Comparison of ENCODE assay signal across 8 cellular contexts in genomic region chr5:179858241-179858585, GRCh38. TPM values are rescaled to one million over a fixed set of nuclear protein-coding genes. Genes with fewer than 3 reads are reported as not detected.
DNase-seq lines count a peak whose midpoint lies in the region; ATAC-seq lines count a peak whose summit lies in the region.

No MANE protein-coding gene starts in this region.

- no peak overlapping the region for H3K18ac ChIP-seq in trophoblast cell (ENCODE audit: low read length)

- H2BK5ac ChIP-seq in trophoblast cell (ENCODE audit: low read depth, low read length, poor library complexity), result no peak overlapping the region

- DNase-seq in stimulated activated CD4-positive, alpha-beta T cell treated with anti-CD3 and anti-CD28 coated beads, Interleukin-15, amount 100 ng/mL, for 48 hours (ENCODE audit: low read depth in 2 of 2), result peak; percentile 18 to 43
- no peak for DNase-seq in stimulated activated CD4-positive, alpha-beta T cell treated with anti-CD3 and anti-CD28 coated beads, Interleukin-4, amount 100 ng/mL, for 24 hours
- peak; percentile 78 for DNase-seq in NCI-H69 (lab: John Stamatoyannopoulos, UW)
- DNase-seq in activated T-helper 2 cell treated with anti-CD3 and anti-CD28 coated beads, Interferon-gamma antibody, Interleukin-2, Interleukin-4, amounts not matched to agents 10 μg/mL and 5 μg/mL and 100 μg/mL, durations not matched to agents 14 hours and 24 hours and 36 hours (ENCODE audit: low spot score), result peak; percentile 44
- peak; percentile 42 for DNase-seq in glomerular visceral epithelial cell (ENCODE audit: extremely low spot score)
- peak in 1 of 2 donors; percentile 51 for DNase-seq in trophoblast cell
- DNase-seq in GDM1 (lab: John Stamatoyannopoulos, UW), result no peak

- H3K23ac ChIP-seq in trophoblast cell (ENCODE audit: low read length), result no peak overlapping the region

- peak overlapping the region; percentile 74 for H3K27ac Mint-ChIP-seq in activated T-helper 2 cell treated with anti-CD3 and anti-CD28 coated beads, Interferon-gamma antibody, Interleukin-2, Interleukin-4, amounts not matched to agents 10 μg/mL and 5 μg/mL and 100 μg/mL, durations not matched to agents 14 hours and 24 hours and 36 hours

- no peak overlapping the region for H2BK120ac ChIP-seq in trophoblast cell (ENCODE audit: insufficient read depth, low read length, poor library complexity)

- peaks cover 4% of the 10 kb centered on the region for H3K79me1 ChIP-seq in trophoblast cell (ENCODE audit: low read length)

- no peak overlapping the region for H3K4ac ChIP-seq in trophoblast cell (ENCODE audit: low read depth, low read length)

- peak overlapping the region; percentile 16 for H3K14ac ChIP-seq in trophoblast cell (ENCODE audit: low read length)

- peak overlapping the region; percentile 2 for H3K9ac ChIP-seq in trophoblast cell (ENCODE audit: low read length)

- H4K12ac ChIP-seq in trophoblast cell (ENCODE audit: low read depth, low read length), result no peak overlapping the region

- peak; percentile 44 for ATAC-seq in HG02798 (IDR thresholded peaks at IDR 0.05; ENCODE audit: poor library complexity, unreplicated experiment)

- H2AFZ ChIP-seq in trophoblast cell (ENCODE audit: insufficient read depth, low read length, poor library complexity), result peak overlapping the region; percentile 87

- peak overlapping the region; percentile 77 for H3K4me2 ChIP-seq in trophoblast cell (ENCODE audit: low read length)

- H4K91ac ChIP-seq in trophoblast cell (ENCODE audit: low read depth, low read length), result no peak overlapping the region

- peaks cover 4% of the 10 kb centered on the region for H3K79me2 ChIP-seq in trophoblast cell (ENCODE audit: control insufficient read depth, insufficient read depth, low read length, poor library complexity)

- no peaks in the 10 kb centered on the region for H3K9me3 Mint-ChIP-seq in activated T-helper 2 cell treated with anti-CD3 and anti-CD28 coated beads, Interferon-gamma antibody, Interleukin-2, Interleukin-4, amounts not matched to agents 10 μg/mL and 5 μg/mL and 100 μg/mL, durations not matched to agents 14 hours and 24 hours and 36 hours

- peaks cover 9% of the 10 kb centered on the region for H3K4me1 Mint-ChIP-seq in activated T-helper 2 cell treated with anti-CD3 and anti-CD28 coated beads, Interferon-gamma antibody, Interleukin-2, Interleukin-4, amounts not matched to agents 10 μg/mL and 5 μg/mL and 100 μg/mL, durations not matched to agents 14 hours and 24 hours and 36 hours (ENCODE audit: low read depth)

- H4K8ac ChIP-seq in trophoblast cell (ENCODE audit: low read depth, low read length), result peak overlapping the region; percentile 57

- WGBS in trophoblast cell (ENCODE audit: extremely low coverage, insufficient coverage, insufficient read length), result no CpG with 5 or more reads among the region's 32 CpGs

- H3K4me1 ChIP-seq in trophoblast cell (ENCODE audit: control insufficient read depth in 1 of 2, insufficient read depth in 2 of 2, low read length in 2 of 2), result no peaks in the 10 kb centered on the region

- H2BK12ac ChIP-seq in trophoblast cell (ENCODE audit: low read length), result no peak overlapping the region

- H3K9me3 ChIP-seq in trophoblast cell (ENCODE audit: insufficient read depth, low read depth, low read length), result peaks cover 10% of the 10 kb centered on the region

- H3K36me3 ChIP-seq in trophoblast cell (ENCODE audit: control insufficient read depth in 1 of 2, insufficient read depth in 2 of 2, low read length in 2 of 2), result peaks cover 11 to 13% of the 10 kb centered on the region in 2 experiments

- intact Hi-C loops in activated T-helper 2 cell treated with anti-CD3 and anti-CD28 coated beads, Interferon-gamma antibody, Interleukin-2, Interleukin-4, amounts not matched to agents 10 μg/mL and 5 μg/mL and 100 μg/mL, durations not matched to agents 14 hours and 24 hours and 36 hours (cut with micrococcal nuclease), result loop anchor here (1.0 to 5.0 kb wide), 3 partner anchors 22 to 56 kb away; partner anchors contain the start of gene SQSTM1

- peaks cover 12% of the 10 kb centered on the region for H3K36me3 Mint-ChIP-seq in activated T-helper 2 cell treated with anti-CD3 and anti-CD28 coated beads, Interferon-gamma antibody, Interleukin-2, Interleukin-4, amounts not matched to agents 10 μg/mL and 5 μg/mL and 100 μg/mL, durations not matched to agents 14 hours and 24 hours and 36 hours (ENCODE audit: low read depth)

- peak overlapping the region; percentile 82 for H3K4me3 ChIP-seq in trophoblast cell (ENCODE audit: low read depth, low read length)

- H3K4me3 Mint-ChIP-seq in activated T-helper 2 cell treated with anti-CD3 and anti-CD28 coated beads, Interferon-gamma antibody, Interleukin-2, Interleukin-4, amounts not matched to agents 10 μg/mL and 5 μg/mL and 100 μg/mL, durations not matched to agents 14 hours and 24 hours and 36 hours (ENCODE audit: low read depth), result peak overlapping the region; percentile 96

- no peak overlapping the region for H3K27ac ChIP-seq in trophoblast cell (ENCODE audit: low read depth, low read length)

- no peaks in the 10 kb centered on the region for H3K27me3 Mint-ChIP-seq in activated T-helper 2 cell treated with anti-CD3 and anti-CD28 coated beads, Interferon-gamma antibody, Interleukin-2, Interleukin-4, amounts not matched to agents 10 μg/mL and 5 μg/mL and 100 μg/mL, durations not matched to agents 14 hours and 24 hours and 36 hours (ENCODE audit: low read depth)

- H2AK5ac ChIP-seq in trophoblast cell (ENCODE audit: low read length), result no peak overlapping the region

- no peaks in the 10 kb centered on the region for H3K27me3 ChIP-seq in trophoblast cell (ENCODE audit: insufficient read depth, low read length)

RNA-seq across cellular contexts. Expression of gene MRNIP, which starts 0.4 kb away (rescaled TPM):
- 24.4 and 30.1 TPM in 2 replicates for total RNA-seq in activated T-helper 2 cell treated with anti-CD3 and anti-CD28 coated beads, Interferon-gamma antibody, Interleukin-2, Interleukin-4, amounts not matched to agents 10 μg/mL and 5 μg/mL and 100 μg/mL, durations not matched to agents 14 hours and 24 hours and 36 hours
- polyA plus RNA-seq in trophoblast cell (2013), result 11.5 and 11.6 TPM in 2 replicates

RNA-seq across cellular contexts. Expression of gene SQSTM1, which starts 37.5 kb away (rescaled TPM):
- 194 TPM in 2 replicates for total RNA-seq in activated T-helper 2 cell treated with anti-CD3 and anti-CD28 coated beads, Interferon-gamma antibody, Interleukin-2, Interleukin-4, amounts not matched to agents 10 μg/mL and 5 μg/mL and 100 μg/mL, durations not matched to agents 14 hours and 24 hours and 36 hours
- 253 and 279 TPM in 2 replicates for polyA plus RNA-seq in trophoblast cell (2013)

RNA-seq across cellular contexts. Expression of gene TBC1D9B, which starts 49.5 kb away (rescaled TPM):
- 124 and 125 TPM in 2 replicates for total RNA-seq in activated T-helper 2 cell treated with anti-CD3 and anti-CD28 coated beads, Interferon-gamma antibody, Interleukin-2, Interleukin-4, amounts not matched to agents 10 μg/mL and 5 μg/mL and 100 μg/mL, durations not matched to agents 14 hours and 24 hours and 36 hours
- polyA plus RNA-seq in trophoblast cell (2013), result 47.8 and 49.1 TPM in 2 replicates

RNA-seq across cellular contexts. Expression of gene MGAT4B, which starts 51.5 kb away (rescaled TPM):
- 135 and 139 TPM in 2 replicates for total RNA-seq in activated T-helper 2 cell treated with anti-CD3 and anti-CD28 coated beads, Interferon-gamma antibody, Interleukin-2, Interleukin-4, amounts not matched to agents 10 μg/mL and 5 μg/mL and 100 μg/mL, durations not matched to agents 14 hours and 24 hours and 36 hours
- 113 and 116 TPM in 2 replicates for polyA plus RNA-seq in trophoblast cell (2013)

Comparison
In these comparisons a context has a peak if more than half of its experiments do, and no peak if none do; other contexts are left out.
1. DNase-seq: peak in stimulated activated CD4-positive, alpha-beta T cell treated with anti-CD3 and anti-CD28 coated beads, Interleukin-15, amount 100 ng/mL, for 48 hours (2 of 2), NCI-H69 (single experiment), activated T-helper 2 cell treated with anti-CD3 and anti-CD28 coated beads, Interferon-gamma antibody, Interleukin-2, Interleukin-4, amounts not matched to agents 10 μg/mL and 5 μg/mL and 100 μg/mL, durations not matched to agents 14 hours and 24 hours and 36 hours (single experiment) and glomerular visceral epithelial cell (single experiment); none in stimulated activated CD4-positive, alpha-beta T cell treated with anti-CD3 and anti-CD28 coated beads, Interleukin-4, amount 100 ng/mL, for 24 hours (single experiment) and GDM1 (single experiment).